1 cellular context compared by ENCODE assay signal in the genomic region with DNA sequence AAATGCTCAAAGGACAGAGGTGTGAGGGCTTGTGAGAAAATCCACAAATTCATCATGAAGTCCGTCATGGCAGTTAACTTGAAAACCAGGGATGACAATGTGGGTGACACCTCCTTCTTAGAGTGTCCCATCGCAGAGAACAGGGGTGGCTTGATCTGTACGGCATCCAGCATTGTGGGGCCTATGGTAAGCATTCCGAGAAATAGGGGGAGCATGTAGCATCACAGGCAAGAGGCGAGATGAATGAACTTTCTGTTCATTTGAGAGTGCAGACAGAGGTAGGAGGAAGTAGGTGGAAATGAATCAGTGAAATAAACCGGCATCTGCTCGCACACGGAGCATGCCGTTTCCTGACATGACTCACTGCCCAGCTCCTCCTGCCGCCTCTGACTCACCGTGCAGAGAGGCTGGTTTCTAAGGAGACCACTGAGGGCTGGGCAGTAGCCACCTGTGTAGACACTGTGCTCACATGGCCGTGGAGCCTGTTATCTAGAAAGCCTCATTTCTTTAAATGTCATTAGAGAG.
TF ChIP-seq lines count a peak whose summit lies in the region.

No MANE protein-coding gene starts in this region.

TF ChIP-seq in WTC11, 78 proteins besides CTCF, POLR2A, EP300 and RAD21 (continued from another document):
- TF ChIP-seq, protein P1, sequence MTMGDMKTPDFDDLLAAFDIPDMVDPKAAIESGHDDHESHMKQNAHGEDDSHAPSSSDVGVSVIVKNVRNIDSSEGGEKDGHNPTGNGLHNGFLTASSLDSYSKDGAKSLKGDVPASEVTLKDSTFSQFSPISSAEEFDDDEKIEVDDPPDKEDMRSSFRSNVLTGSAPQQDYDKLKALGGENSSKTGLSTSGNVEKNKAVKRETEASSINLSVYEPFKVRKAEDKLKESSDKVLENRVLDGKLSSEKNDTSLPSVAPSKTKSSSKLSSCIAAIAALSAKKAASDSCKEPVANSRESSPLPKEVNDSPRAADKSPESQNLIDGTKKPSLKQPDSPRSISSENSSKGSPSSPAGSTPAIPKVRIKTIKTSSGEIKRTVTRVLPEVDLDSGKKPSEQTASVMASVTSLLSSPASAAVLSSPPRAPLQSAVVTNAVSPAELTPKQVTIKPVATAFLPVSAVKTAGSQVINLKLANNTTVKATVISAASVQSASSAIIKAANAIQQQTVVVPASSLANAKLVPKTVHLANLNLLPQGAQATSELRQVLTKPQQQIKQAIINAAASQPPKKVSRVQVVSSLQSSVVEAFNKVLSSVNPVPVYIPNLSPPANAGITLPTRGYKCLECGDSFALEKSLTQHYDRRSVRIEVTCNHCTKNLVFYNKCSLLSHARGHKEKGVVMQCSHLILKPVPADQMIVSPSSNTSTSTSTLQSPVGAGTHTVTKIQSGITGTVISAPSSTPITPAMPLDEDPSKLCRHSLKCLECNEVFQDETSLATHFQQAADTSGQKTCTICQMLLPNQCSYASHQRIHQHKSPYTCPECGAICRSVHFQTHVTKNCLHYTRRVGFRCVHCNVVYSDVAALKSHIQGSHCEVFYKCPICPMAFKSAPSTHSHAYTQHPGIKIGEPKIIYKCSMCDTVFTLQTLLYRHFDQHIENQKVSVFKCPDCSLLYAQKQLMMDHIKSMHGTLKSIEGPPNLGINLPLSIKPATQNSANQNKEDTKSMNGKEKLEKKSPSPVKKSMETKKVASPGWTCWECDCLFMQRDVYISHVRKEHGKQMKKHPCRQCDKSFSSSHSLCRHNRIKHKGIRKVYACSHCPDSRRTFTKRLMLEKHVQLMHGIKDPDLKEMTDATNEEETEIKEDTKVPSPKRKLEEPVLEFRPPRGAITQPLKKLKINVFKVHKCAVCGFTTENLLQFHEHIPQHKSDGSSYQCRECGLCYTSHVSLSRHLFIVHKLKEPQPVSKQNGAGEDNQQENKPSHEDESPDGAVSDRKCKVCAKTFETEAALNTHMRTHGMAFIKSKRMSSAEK (CRISPR knock-in tag; IDR thresholded peaks at IDR 0.05; ENCODE audit: borderline replicate concordance): no peak
- TF ChIP-seq FOXK1 (CRISPR knock-in tag; IDR thresholded peaks at IDR 0.05): no peak
- no peak for TF ChIP-seq CREB1 (CRISPR knock-in tag; IDR thresholded peaks at IDR 0.05)
- no peak for TF ChIP-seq ZNF232 (CRISPR knock-in tag; IDR thresholded peaks at IDR 0.05)
- no peak for TF ChIP-seq TEAD1 (CRISPR knock-in tag; IDR thresholded peaks at IDR 0.05)
